Comparison of ENCODE assay signal across 2 cellular contexts in the genomic region with DNA sequence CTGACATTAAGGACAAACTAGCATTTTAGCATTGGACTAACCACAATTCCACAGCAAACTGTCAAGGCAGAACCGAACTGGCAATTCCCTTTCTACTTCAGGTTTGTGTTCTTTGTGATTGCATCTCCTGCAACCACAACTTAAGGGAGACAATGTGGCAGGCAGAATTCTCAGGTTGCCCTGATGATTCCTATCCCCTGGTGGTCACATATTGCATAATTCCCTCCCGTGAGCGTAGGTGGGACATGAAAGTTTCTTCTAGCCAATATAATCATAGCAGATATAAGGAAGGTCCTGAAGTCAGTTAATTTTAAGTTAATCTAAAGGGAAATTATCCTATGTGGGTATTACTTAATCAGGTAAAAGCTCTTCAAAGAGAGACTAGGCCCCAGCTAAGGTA.
TF ChIP-seq lines count a peak whose summit lies in the region.

No MANE protein-coding gene starts in this region.

TF ChIP-seq in HEK293T, 16 proteins besides CTCF, POLR2A, EP300 and RAD21:
- no peak for TF ChIP-seq BHLHE40 (IDR thresholded peaks at IDR 0.05; ENCODE audit: borderline replicate concordance)
- TF ChIP-seq HDGF (IDR thresholded peaks at IDR 0.05; ENCODE audit: borderline replicate concordance) = no peak
- TF ChIP-seq, protein P1, sequence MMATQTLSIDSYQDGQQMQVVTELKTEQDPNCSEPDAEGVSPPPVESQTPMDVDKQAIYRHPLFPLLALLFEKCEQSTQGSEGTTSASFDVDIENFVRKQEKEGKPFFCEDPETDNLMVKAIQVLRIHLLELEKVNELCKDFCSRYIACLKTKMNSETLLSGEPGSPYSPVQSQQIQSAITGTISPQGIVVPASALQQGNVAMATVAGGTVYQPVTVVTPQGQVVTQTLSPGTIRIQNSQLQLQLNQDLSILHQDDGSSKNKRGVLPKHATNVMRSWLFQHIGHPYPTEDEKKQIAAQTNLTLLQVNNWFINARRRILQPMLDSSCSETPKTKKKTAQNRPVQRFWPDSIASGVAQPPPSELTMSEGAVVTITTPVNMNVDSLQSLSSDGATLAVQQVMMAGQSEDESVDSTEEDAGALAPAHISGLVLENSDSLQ (IDR thresholded peaks at IDR 0.05) = no peak
- no peak for TF ChIP-seq ZNF384 (IDR thresholded peaks at IDR 0.05)
- no peak for TF ChIP-seq ELF4 (IDR thresholded peaks at IDR 0.05)
- no peak for TF ChIP-seq FOXK2 (IDR thresholded peaks at IDR 0.05)
- TF ChIP-seq FOXA1 (IDR thresholded peaks at IDR 0.05) = no peak
- no peak for TF ChIP-seq FOXM1 (IDR thresholded peaks at IDR 0.05; ENCODE audit: borderline replicate concordance)
- TF ChIP-seq L3MBTL2 (conservative IDR thresholded peaks at IDR 0.05) = no peak
- TF ChIP-seq CTBP1 (IDR thresholded peaks at IDR 0.05; ENCODE audit: borderline replicate concordance) = no peak
- TF ChIP-seq LEF1 (IDR thresholded peaks at IDR 0.05; ENCODE audit: borderline replicate concordance) = no peak

TF ChIP-seq in K562, 482 proteins besides CTCF, POLR2A, EP300 and RAD21:
- no peak for TF ChIP-seq MTA3 (IDR thresholded peaks at IDR 0.05; ENCODE audit: borderline replicate concordance)
- TF ChIP-seq YBX1 (IDR thresholded peaks at IDR 0.05) = no peak
- no peak for TF ChIP-seq CEBPG (CRISPR knock-in tag; IDR thresholded peaks at IDR 0.05)
- TF ChIP-seq CEBPG (tag; conservative IDR thresholded peaks at IDR 0.05 in 1 of 2, IDR thresholded peaks at IDR 0.05 in 1 of 2) = peak in 1 of 2 experiments; percentile 41; a peak in 1 of 4 replicates
- no peak for TF ChIP-seq NFE2L1 (tag; IDR thresholded peaks at IDR 0.05; ENCODE audit: borderline replicate concordance, low read depth)
- peak; percentile 38; the same call in 1 of the 2 replicates for TF ChIP-seq CEBPB (tag; IDR thresholded peaks at IDR 0.05)
- no peak for TF ChIP-seq JUN (IDR thresholded peaks at IDR 0.05; ENCODE audit: borderline replicate concordance, low read depth, low read length)
- no peak for TF ChIP-seq JUN (CRISPR knock-in tag; IDR thresholded peaks at IDR 0.05; ENCODE audit: borderline replicate concordance)
- no peak for TF ChIP-seq WHSC1 (IDR thresholded peaks at IDR 0.05; ENCODE audit: low read length)
- TF ChIP-seq ARID3A (IDR thresholded peaks at IDR 0.05; ENCODE audit: borderline replicate concordance, low read depth, low read length) = no peak
- TF ChIP-seq ARID3B (CRISPR knock-in tag; IDR thresholded peaks at IDR 0.05; ENCODE audit: borderline replicate concordance) = no peak
- TF ChIP-seq CBX5 (IDR thresholded peaks at IDR 0.05; ENCODE audit: borderline replicate concordance, low read depth) = no peak
- no peak for TF ChIP-seq BACH1 (tag; IDR thresholded peaks at IDR 0.05)
TF ChIP-seq in K562: peak in this region for 2.
